In the genomic region with DNA sequence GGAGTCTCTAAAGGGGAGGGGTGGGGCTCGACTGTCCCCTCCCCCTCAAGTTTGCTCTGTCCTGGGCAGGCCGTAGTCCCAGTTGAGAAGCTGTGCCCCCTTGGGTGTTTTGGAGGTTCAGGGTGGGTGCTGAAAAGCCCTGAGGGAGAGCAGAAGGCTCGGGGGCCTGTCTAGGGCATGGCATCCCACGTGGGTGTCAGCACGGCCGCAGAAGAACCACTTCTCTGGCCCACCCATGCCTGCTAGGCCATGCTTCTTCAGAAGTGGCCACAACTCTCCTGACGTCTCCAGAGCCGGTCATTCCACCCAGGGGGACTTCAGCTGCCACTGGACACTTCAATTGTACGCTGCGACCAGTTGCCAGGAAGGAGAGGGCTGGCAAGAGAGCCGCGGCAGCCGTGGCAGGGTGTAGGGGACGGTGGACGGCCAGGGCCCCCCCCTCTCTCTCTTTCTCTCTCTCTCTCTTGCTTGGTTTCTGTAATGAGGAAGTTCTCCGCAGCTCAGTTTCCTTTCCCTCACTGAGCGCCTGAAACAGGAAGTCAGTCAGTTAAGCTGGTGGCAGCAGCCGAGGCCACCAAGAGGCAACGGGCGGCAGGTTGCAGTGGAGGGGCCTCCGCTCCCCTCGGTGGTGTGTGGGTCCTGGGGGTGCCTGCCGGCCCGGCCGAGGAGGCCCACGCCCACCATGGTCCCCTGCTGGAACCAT, we compare ENCODE assay signal across 1 cellular context.
TF ChIP-seq lines count a peak whose summit lies in the region.

A gene (plus strand): TSS at position 546 of the 703 bp plus-strand sequence. CDS start 137 bp downstream, at position 683.

TF ChIP-seq in HepG2, 621 proteins besides CTCF, POLR2A, EP300 and RAD21 (continued from another document and continues in another):
- TF ChIP-seq, protein P1, sequence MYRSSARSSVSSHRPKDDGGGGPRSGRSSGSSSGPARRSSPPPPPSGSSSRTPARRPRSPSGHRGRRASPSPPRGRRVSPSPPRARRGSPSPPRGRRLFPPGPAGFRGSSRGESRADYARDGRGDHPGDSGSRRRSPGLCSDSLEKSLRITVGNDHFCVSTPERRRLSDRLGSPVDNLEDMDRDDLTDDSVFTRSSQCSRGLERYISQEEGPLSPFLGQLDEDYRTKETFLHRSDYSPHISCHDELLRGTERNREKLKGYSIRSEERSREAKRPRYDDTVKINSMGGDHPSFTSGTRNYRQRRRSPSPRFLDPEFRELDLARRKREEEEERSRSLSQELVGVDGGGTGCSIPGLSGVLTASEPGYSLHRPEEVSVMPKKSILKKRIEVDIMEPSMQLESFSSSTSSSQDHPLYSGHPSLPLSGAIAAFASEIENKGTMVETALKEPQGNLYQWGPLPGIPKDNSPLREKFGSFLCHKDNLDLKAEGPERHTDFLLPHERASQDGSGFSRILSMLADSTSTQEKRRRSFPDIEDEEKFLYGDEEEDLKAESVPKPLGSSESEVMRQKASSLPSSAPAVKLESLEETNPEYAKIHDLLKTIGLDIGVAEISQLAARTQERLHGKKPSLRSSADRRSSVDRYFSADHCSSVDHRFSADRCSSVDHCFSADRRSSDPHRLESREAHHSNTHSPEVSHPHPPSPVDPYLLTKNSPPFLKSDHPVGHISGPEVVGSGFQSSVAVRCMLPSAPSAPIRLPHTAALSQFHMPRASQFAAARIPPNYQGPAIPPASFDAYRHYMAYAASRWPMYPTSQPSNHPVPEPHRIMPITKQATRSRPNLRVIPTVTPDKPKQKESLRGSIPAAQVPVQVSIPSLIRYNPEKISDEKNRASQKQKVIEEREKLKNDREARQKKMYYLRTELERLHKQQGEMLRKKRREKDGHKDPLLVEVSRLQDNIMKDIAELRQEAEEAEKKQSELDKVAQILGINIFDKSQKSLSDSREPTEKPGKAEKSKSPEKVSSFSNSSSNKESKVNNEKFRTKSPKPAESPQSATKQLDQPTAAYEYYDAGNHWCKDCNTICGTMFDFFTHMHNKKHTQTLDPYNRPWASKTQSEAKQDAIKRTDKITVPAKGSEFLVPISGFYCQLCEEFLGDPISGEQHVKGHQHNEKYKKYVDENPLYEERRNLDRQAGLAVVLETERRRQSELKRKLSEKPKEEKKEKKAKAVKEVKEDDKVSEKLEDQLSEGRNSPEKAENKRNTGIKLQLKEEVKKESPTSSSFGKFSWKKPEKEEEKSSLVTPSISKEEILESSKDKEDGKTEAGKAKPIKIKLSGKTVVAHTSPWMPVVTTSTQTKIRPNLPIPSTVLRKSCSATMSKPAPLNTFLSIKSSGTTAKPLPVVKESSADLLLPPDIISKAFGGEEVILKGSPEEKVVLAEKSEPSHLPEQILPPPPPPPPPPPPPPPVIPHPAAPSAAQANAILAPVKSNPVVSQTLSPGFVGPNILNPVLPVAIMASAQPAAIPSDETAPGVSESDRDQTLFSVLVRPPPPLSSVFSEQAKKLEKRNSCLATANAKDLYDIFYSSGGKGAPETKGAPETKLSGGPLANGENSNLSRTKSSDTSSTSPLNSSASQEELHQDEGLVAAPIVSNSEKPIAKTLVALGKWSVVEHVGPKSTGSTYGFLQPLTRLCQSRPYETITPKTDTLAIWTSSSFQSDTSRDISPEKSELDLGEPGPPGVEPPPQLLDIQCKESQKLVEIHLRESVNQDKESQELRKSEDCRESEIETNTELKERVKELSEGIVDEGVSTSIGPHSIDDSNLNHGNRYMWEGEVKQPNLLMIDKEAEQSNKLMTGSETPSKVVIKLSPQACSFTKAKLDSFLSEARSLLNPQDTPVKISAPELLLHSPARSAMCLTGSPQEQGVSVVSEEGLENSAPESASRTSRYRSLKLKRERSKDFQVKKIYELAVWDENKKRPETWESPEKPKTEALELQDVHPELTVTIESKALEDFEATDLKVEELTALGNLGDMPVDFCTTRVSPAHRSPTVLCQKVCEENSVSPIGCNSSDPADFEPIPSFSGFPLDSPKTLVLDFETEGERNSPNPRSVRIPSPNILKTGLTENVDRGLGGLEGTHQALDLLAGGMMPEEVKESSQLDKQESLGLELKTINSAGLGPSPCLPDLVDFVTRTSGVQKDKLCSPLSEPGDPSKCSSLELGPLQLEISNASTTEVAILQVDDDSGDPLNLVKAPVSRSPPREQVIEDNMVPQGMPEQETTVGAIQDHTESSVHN (CRISPR knock-in tag; IDR thresholded peaks at IDR 0.05), result no peak
- 0 out of 2 replicates have a peak, but pooled peaks have one; percentile 40 for TF ChIP-seq NCOA2 (CRISPR knock-in tag; IDR thresholded peaks at IDR 0.05)
- no peak for TF ChIP-seq GATA4 (IDR thresholded peaks at IDR 0.05; ENCODE audit: borderline replicate concordance, low read depth)
- no peak; the same call in 1 of the 2 replicates for TF ChIP-seq BHLHE40 (IDR thresholded peaks at IDR 0.05; ENCODE audit: low read length)
- TF ChIP-seq JUNB (CRISPR knock-in tag; IDR thresholded peaks at IDR 0.05; ENCODE audit: borderline replicate concordance), result no peak
- no peak; the same call in 1 of the 2 replicates for TF ChIP-seq FOXA3 (CRISPR knock-in tag; IDR thresholded peaks at IDR 0.05)
- no peak for TF ChIP-seq ZNF496 (CRISPR knock-in tag; IDR thresholded peaks at IDR 0.05; ENCODE audit: insufficient replicate concordance)
- no peak for TF ChIP-seq ZNF749 (CRISPR knock-in tag; IDR thresholded peaks at IDR 0.05; ENCODE audit: borderline replicate concordance)
- TF ChIP-seq SIX1 (CRISPR knock-in tag; IDR thresholded peaks at IDR 0.05; ENCODE audit: borderline replicate concordance), result no peak
- TF ChIP-seq ZNF670 (CRISPR knock-in tag; IDR thresholded peaks at IDR 0.05; ENCODE audit: borderline replicate concordance), result 0 out of 2 replicates have a peak, but pooled peaks have one; percentile 48
- no peak for TF ChIP-seq SUZ12 (IDR thresholded peaks at IDR 0.05; ENCODE audit: low read depth, low read length)
- no peak for TF ChIP-seq ZNF619 (CRISPR knock-in tag; IDR thresholded peaks at IDR 0.05)
- TF ChIP-seq ZNF33B (CRISPR knock-in tag; IDR thresholded peaks at IDR 0.05), result no peak
- TF ChIP-seq, protein P2, sequence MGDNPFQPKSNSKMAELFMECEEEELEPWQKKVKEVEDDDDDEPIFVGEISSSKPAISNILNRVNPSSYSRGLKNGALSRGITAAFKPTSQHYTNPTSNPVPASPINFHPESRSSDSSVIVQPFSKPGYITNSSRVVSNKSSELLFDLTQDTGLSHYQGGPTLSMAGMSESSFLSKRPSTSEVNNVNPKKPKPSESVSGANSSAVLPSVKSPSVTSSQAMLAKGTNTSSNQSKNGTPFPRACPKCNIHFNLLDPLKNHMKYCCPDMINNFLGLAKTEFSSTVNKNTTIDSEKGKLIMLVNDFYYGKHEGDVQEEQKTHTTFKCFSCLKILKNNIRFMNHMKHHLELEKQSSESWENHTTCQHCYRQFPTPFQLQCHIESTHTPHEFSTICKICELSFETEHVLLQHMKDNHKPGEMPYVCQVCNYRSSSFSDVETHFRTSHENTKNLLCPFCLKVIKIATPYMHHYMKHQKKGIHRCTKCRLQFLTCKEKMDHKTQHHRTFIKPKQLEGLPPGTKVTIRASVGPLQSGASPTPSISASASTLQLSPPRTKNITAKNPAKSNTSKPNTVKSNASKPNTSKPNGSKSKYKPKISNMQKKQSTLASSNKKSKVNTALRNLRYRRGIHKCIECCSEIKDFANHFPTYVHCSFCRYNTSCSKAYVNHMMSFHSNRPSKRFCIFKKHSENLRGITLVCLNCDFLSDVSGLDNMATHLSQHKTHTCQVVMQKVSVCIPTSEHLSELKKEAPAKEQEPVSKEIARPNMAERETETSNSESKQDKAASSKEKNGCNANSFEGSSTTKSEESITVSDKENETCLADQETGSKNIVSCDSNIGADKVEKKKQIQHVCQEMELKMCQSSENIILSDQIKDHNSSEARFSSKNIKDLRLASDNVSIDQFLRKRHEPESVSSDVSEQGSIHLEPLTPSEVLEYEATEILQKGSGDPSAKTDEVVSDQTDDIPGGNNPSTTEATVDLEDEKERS (CRISPR knock-in tag; IDR thresholded peaks at IDR 0.05), result no peak
- TF ChIP-seq SSRP1 (CRISPR knock-in tag; IDR thresholded peaks at IDR 0.05), result 0 out of 2 replicates have a peak, but pooled peaks have one; percentile 19
- TF ChIP-seq, protein P3, sequence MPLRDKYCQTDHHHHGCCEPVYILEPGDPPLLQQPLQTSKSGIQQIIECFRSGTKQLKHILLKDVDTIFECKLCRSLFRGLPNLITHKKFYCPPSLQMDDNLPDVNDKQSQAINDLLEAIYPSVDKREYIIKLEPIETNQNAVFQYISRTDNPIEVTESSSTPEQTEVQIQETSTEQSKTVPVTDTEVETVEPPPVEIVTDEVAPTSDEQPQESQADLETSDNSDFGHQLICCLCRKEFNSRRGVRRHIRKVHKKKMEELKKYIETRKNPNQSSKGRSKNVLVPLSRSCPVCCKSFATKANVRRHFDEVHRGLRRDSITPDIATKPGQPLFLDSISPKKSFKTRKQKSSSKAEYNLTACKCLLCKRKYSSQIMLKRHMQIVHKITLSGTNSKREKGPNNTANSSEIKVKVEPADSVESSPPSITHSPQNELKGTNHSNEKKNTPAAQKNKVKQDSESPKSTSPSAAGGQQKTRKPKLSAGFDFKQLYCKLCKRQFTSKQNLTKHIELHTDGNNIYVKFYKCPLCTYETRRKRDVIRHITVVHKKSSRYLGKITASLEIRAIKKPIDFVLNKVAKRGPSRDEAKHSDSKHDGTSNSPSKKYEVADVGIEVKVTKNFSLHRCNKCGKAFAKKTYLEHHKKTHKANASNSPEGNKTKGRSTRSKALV (CRISPR knock-in tag; IDR thresholded peaks at IDR 0.05), result peak; percentile 65
- TF ChIP-seq, protein P4, sequence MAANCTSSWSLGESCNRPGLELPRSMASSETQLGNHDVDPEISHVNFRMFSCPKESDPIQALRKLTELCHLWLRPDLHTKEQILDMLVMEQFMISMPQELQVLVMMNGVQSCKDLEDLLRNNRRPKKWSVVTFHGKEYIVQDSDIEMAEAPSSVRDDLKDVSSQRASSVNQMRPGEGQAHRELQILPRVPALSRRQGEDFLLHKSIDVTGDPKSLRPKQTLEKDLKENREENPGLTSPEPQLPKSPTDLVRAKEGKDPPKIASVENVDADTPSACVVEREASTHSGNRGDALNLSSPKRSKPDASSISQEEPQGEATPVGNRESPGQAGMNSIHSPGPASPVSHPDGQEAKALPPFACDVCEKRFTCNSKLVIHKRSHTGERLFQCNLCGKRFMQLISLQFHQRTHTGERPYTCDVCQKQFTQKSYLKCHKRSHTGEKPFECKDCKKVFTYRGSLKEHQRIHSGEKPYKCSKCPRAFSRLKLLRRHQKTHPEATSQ (CRISPR knock-in tag; IDR thresholded peaks at IDR 0.05; ENCODE audit: borderline replicate concordance), result no peak
- no peak; the same call in 1 of the 2 replicates for TF ChIP-seq TMF1 (CRISPR knock-in tag; IDR thresholded peaks at IDR 0.05; ENCODE audit: low read depth)
- no peak for TF ChIP-seq HNRNPL (IDR thresholded peaks at IDR 0.05; ENCODE audit: low read depth, low read length)
- TF ChIP-seq ZNF282 (IDR thresholded peaks at IDR 0.05; ENCODE audit: partially characterized antibody), result no peak
- TF ChIP-seq NFATC3 (CRISPR knock-in tag; IDR thresholded peaks at IDR 0.05), result no peak; the same call in 1 of the 2 replicates
- TF ChIP-seq TBX3 (IDR thresholded peaks at IDR 0.05; ENCODE audit: borderline replicate concordance), result no peak
- 0 out of 2 replicates have a peak, but pooled peaks have one; percentile 68 for TF ChIP-seq FLYWCH1 (CRISPR knock-in tag; IDR thresholded peaks at IDR 0.05)
- TF ChIP-seq KMT2B (CRISPR knock-in tag; IDR thresholded peaks at IDR 0.05), result 0 out of 2 replicates have a peak, but pooled peaks have one; percentile 34
- peak; percentile 62 for TF ChIP-seq TAF1 (CRISPR knock-in tag; IDR thresholded peaks at IDR 0.05)
- no peak for TF ChIP-seq ZSCAN30 (CRISPR knock-in tag; IDR thresholded peaks at IDR 0.05)
- TF ChIP-seq, protein P5, sequence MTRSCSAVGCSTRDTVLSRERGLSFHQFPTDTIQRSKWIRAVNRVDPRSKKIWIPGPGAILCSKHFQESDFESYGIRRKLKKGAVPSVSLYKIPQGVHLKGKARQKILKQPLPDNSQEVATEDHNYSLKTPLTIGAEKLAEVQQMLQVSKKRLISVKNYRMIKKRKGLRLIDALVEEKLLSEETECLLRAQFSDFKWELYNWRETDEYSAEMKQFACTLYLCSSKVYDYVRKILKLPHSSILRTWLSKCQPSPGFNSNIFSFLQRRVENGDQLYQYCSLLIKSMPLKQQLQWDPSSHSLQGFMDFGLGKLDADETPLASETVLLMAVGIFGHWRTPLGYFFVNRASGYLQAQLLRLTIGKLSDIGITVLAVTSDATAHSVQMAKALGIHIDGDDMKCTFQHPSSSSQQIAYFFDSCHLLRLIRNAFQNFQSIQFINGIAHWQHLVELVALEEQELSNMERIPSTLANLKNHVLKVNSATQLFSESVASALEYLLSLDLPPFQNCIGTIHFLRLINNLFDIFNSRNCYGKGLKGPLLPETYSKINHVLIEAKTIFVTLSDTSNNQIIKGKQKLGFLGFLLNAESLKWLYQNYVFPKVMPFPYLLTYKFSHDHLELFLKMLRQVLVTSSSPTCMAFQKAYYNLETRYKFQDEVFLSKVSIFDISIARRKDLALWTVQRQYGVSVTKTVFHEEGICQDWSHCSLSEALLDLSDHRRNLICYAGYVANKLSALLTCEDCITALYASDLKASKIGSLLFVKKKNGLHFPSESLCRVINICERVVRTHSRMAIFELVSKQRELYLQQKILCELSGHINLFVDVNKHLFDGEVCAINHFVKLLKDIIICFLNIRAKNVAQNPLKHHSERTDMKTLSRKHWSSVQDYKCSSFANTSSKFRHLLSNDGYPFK (CRISPR knock-in tag; IDR thresholded peaks at IDR 0.05; ENCODE audit: borderline replicate concordance), result 0 out of 2 replicates have a peak, but pooled peaks have one; percentile 9
- peak; percentile 51; the same call in 1 of the 2 replicates for TF ChIP-seq REL (CRISPR knock-in tag; conservative IDR thresholded peaks at IDR 0.05)
- TF ChIP-seq, protein P6, sequence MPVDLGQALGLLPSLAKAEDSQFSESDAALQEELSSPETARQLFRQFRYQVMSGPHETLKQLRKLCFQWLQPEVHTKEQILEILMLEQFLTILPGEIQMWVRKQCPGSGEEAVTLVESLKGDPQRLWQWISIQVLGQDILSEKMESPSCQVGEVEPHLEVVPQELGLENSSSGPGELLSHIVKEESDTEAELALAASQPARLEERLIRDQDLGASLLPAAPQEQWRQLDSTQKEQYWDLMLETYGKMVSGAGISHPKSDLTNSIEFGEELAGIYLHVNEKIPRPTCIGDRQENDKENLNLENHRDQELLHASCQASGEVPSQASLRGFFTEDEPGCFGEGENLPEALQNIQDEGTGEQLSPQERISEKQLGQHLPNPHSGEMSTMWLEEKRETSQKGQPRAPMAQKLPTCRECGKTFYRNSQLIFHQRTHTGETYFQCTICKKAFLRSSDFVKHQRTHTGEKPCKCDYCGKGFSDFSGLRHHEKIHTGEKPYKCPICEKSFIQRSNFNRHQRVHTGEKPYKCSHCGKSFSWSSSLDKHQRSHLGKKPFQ (CRISPR knock-in tag; IDR thresholded peaks at IDR 0.05; ENCODE audit: insufficient replicate concordance), result no peak
- TF ChIP-seq NR2F2 (IDR thresholded peaks at IDR 0.05; ENCODE audit: borderline replicate concordance, low read depth), result no peak
- no peak; the same call in 1 of the 2 replicates for TF ChIP-seq RFXANK (CRISPR knock-in tag; IDR thresholded peaks at IDR 0.05)
- TF ChIP-seq ZNF367 (CRISPR knock-in tag; IDR thresholded peaks at IDR 0.05; ENCODE audit: borderline replicate concordance), result no peak
- TF ChIP-seq, protein P7, sequence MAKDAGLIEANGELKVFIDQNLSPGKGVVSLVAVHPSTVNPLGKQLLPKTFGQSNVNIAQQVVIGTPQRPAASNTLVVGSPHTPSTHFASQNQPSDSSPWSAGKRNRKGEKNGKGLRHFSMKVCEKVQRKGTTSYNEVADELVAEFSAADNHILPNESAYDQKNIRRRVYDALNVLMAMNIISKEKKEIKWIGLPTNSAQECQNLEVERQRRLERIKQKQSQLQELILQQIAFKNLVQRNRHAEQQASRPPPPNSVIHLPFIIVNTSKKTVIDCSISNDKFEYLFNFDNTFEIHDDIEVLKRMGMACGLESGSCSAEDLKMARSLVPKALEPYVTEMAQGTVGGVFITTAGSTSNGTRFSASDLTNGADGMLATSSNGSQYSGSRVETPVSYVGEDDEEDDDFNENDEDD (CRISPR knock-in tag; IDR thresholded peaks at IDR 0.05; ENCODE audit: borderline replicate concordance), result no peak; the same call in 1 of the 2 replicates
- TF ChIP-seq ARNT2 (CRISPR knock-in tag; IDR thresholded peaks at IDR 0.05; ENCODE audit: low read depth), result peak; percentile 71; the same call in 1 of the 2 replicates
- TF ChIP-seq ELF1 (CRISPR knock-in tag; IDR thresholded peaks at IDR 0.05), result peak; percentile 87
